Comparison of ENCODE assay signal across 30 cellular contexts in genomic region chr16:83698964-83699363, GRCh38.
"Had no signal": no experiment of that assay in that cellular context is flagged by ENCODE, and none has a peak within 500 bp of the region (broad histone marks: within the 10 kb centered on the region; RNA-seq: fewer than 3 reads in every experiment).

No MANE protein-coding gene starts in this region.

- H3K9me3 ChIP-seq: colonic mucosa, left ventricle myocardium inferior, neutrophil, pancreas, right lobe of liver, testis, tibial artery had no signal

- H3K4me3 ChIP-seq: colonic mucosa, left ventricle myocardium inferior, lung, pancreas, right lobe of liver, smooth muscle cell, stomach, testis, tibial artery had no signal

- H3K27ac Mint-ChIP-seq: dendritic cell treated with granulocyte-macrophage colony-stimulating factor and Interleukin-4, amounts not matched to agents 40 ng/mL and 50 ng/mL, for 4 days; immature natural killer cell; memory B cell; natural killer cell; type B pancreatic cell had no signal

- DNase-seq: colonic mucosa; effector memory CD4-positive, alpha-beta T cell; hypothalamus; immature natural killer cell; islet precursor cell; kidney glomerular epithelial cell; left colon; left ventricle myocardium inferior; natural killer cell; pancreas; right lobe of liver; stimulated activated CD4-positive, alpha-beta T cell treated with anti-CD3 and anti-CD28 coated beads, Interleukin-12 subunit alpha, Interleukin-12 subunit beta, amount 100 ng/mL, for 4 hours; stimulated activated CD4-positive, alpha-beta T cell treated with anti-CD3 and anti-CD28 coated beads, Interleukin-1b, Interleukin-23, amount 100 ng/mL, for 48 hours; stimulated activated CD4-positive, alpha-beta T cell treated with anti-CD3 and anti-CD28 coated beads, Interleukin-4, amount 100 ng/mL, for 1 hour; stimulated activated CD8-positive, alpha-beta memory T cell treated with anti-CD3 and anti-CD28 coated beads, Interleukin-4, amount 100 ng/mL, for 48 hours; stimulated activated naive CD4-positive, alpha-beta T cell treated with Interleukin-2 at 50 U/mL for 16 hours; stomach; testis; tibial artery had no signal

- H3K36me3 ChIP-seq: colonic mucosa, left ventricle myocardium inferior, neutrophil, pancreas, right lobe of liver, stomach, tibial artery had no signal

- FAIRE-seq: endometrium, frontal cortex, pancreas, urothelium cell line had no signal

- H3K4me1 Mint-ChIP-seq: central memory CD8-positive, alpha-beta T cell; immature natural killer cell; memory B cell; natural killer cell; neural crest cell had no signal

- H3K4me3 Mint-ChIP-seq: central memory CD8-positive, alpha-beta T cell; dendritic cell treated with granulocyte-macrophage colony-stimulating factor and Interleukin-4, amounts not matched to agents 40 ng/mL and 50 ng/mL, for 4 days; immature natural killer cell; memory B cell; natural killer cell; neural crest cell; type B pancreatic cell had no signal

- H3K27me3 ChIP-seq: colonic mucosa, right lobe of liver, testis, tibial artery had no signal

- H3K27ac ChIP-seq: colonic mucosa, left ventricle myocardium inferior, neutrophil, pancreas, right lobe of liver, stomach, testis, tibial artery had no signal

- ATAC-seq: left colon, natural killer cell, pancreas, right lobe of liver had no signal

- H3K36me3 Mint-ChIP-seq: immature natural killer cell, memory B cell, natural killer cell, type B pancreatic cell had no signal

- H3K4me1 ChIP-seq: colonic mucosa, left ventricle myocardium inferior, pancreas, right lobe of liver, stomach, testis, tibial artery had no signal

- H3K9me3 Mint-ChIP-seq: dendritic cell treated with granulocyte-macrophage colony-stimulating factor and Interleukin-4, amounts not matched to agents 40 ng/mL and 50 ng/mL, for 4 days; memory B cell; neural crest cell had no signal
